In the genomic region with DNA sequence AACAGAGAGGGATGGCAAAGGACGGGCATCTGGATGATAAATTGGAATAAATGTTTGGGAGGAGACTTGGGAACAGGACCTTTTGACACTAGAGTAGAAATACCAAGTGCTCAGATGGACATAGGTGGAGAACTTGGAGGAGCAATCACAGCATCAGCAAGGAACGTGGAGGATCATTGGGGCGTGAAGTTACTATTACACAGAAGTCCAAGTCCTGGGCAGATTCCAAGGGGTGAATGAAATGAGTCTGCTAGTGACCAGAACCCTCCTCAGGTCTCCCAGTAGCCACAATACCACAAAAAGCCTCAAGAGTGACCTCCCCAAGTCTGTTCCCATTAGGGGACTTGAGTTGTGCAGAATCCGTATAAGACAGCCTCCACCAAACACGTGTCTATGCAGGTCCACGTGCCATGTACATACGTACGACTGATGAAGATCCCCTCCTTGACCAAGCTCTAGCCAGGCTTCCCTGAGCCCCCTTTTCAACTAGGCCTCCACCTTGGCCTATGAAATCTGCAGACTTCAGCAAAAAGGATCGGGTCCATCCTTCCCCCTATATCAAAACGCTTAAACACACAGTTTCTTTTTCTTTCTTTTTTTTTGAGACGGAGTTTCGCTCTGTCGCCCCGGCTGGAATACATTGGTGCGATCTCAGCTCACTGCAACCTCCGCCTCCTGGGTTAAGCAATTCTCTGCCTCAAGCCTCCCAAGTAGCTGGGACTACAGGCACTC, we compare ENCODE assay signal across 17 cellular contexts. TPM values are rescaled to one million over a fixed set of nuclear protein-coding genes. Genes with fewer than 3 reads are reported as not detected.
DNase-seq lines count a peak whose midpoint lies in the region; ATAC-seq and TF ChIP-seq lines count a peak whose summit lies in the region.
"Had no signal": no experiment of that assay in that cellular context is flagged by ENCODE, and none has a peak within 500 bp of the region (broad histone marks: within the 10 kb centered on the region; RNA-seq: fewer than 3 reads in every experiment).

No MANE protein-coding gene starts in this region.

- no peak overlapping the region for H3K9ac ChIP-seq in mesenchymal stem cell (ENCODE audit: low read length)

- peak overlapping the region; percentile 71 for H2AK5ac ChIP-seq in mesenchymal stem cell (ENCODE audit: low read length, severe bottlenecking)

- H3K18ac ChIP-seq in mesenchymal stem cell (ENCODE audit: low read depth in 1 of 2, low read length in 2 of 2): no peak overlapping the region

- H3K27ac Mint-ChIP-seq in activated T-cell treated with anti-CD3 and anti-CD28 coated beads, Interleukin-2, amount 50 U/mL, for 24 hours: peak overlapping the region; percentile 31
- peak overlapping the region; percentile 9 for H3K27ac Mint-ChIP-seq in activated CD4-positive, alpha-beta memory T cell treated with anti-CD3 and anti-CD28 coated beads for 36 hours
- H3K27ac Mint-ChIP-seq: endodermal cell, progenitor cell of endocrine pancreas had no signal

- TF ChIP-seq POLR2A in uterus (IDR thresholded peaks at IDR 0.05): no peak

- H3K9me3 Mint-ChIP-seq in activated T-cell treated with anti-CD3 and anti-CD28 coated beads, Interleukin-2, amount 50 U/mL, for 24 hours: no peaks in the 10 kb centered on the region
- H3K9me3 Mint-ChIP-seq in activated CD4-positive, alpha-beta memory T cell treated with anti-CD3 and anti-CD28 coated beads for 36 hours: no peaks in the 10 kb centered on the region
- H3K9me3 Mint-ChIP-seq: endodermal cell; stimulated activated naive CD8-positive, alpha-beta T cell treated with anti-CD3 and anti-CD28 coated beads, Interleukin-15, amount 100 ng/mL, for 72 hours had no signal

- peaks cover 0 to 4% of the 10 kb centered on the region in 2 experiments for H3K36me3 ChIP-seq in mesenchymal stem cell (ENCODE audit: control insufficient read depth in 1 of 2, insufficient read depth in 2 of 2, low read depth in 1 of 2, low read length in 2 of 2)
- H3K36me3 ChIP-seq in uterus: no peaks in the 10 kb centered on the region

- peak overlapping the region in 1 of 2 experiments; percentile 38 for H2BK12ac ChIP-seq in mesenchymal stem cell (ENCODE audit: low read length in 2 of 2)

- no peak overlapping the region for H2BK5ac ChIP-seq in mesenchymal stem cell (ENCODE audit: low read depth, low read length, poor library complexity, severe bottlenecking)

- H3K4ac ChIP-seq in mesenchymal stem cell (ENCODE audit: low read depth in 1 of 2, low read length in 2 of 2): no peak overlapping the region

- intact Hi-C loops in activated CD4-positive, alpha-beta memory T cell treated with anti-CD3 and anti-CD28 coated beads for 36 hours (cut with micrococcal nuclease): loop anchor here (5.0 kb wide), 1 partner anchor 131 kb away; the partner anchor contains the start of gene COIL
- intact Hi-C loops in uterus (cut with DNase I; ENCODE audit: low total_unique reads): loop anchor here (5.0 kb wide), 1 partner anchor 111 kb away; no protein-coding TSS in a partner anchor

- H2AFZ ChIP-seq in mesenchymal stem cell (ENCODE audit: low read depth, low read length): no peak overlapping the region

- peak overlapping the region; percentile 83 for H3K4me3 Mint-ChIP-seq in activated T-cell treated with anti-CD3 and anti-CD28 coated beads, Interleukin-2, amount 50 U/mL, for 24 hours
- peak overlapping the region; percentile 71 for H3K4me3 Mint-ChIP-seq in activated CD4-positive, alpha-beta memory T cell treated with anti-CD3 and anti-CD28 coated beads for 36 hours

- H3K27me3 ChIP-seq in mesenchymal stem cell (ENCODE audit: control insufficient read depth in 1 of 2, insufficient read depth in 1 of 2, low read length in 2 of 2): no peaks in the 10 kb centered on the region
- H3K27me3 ChIP-seq in uterus: no peaks in the 10 kb centered on the region
- H3K27me3 ChIP-seq: SJSA1, spleen had no signal

- H2BK120ac ChIP-seq in mesenchymal stem cell (ENCODE audit: low read depth, low read length): no peak overlapping the region

- no peak overlapping the region for H2BK15ac ChIP-seq in mesenchymal stem cell (ENCODE audit: low read depth, poor library complexity, severe bottlenecking)

- POLR2A ChIA-PET in activated CD4-positive, alpha-beta memory T cell treated with anti-CD3 and anti-CD28 coated beads for 36 hours (lab: Charles Lee): no interaction called here

- no peak overlapping the region for H3K4me2 ChIP-seq in mesenchymal stem cell (ENCODE audit: low read length, poor library complexity, severe bottlenecking)

- no peak for TF ChIP-seq CTCF in uterus (IDR thresholded peaks at IDR 0.05)

- H3K4me3 ChIP-seq in mesenchymal stem cell (ENCODE audit: insufficient read depth in 1 of 2, low read depth in 1 of 2, low read length in 2 of 2) (no peak overlapping the region), uterus (no peak overlapping the region)

- ATAC-seq in GM19351 (IDR thresholded peaks at IDR 0.05; ENCODE audit: unreplicated experiment): no peak
- ATAC-seq: left lung; stimulated activated naive CD8-positive, alpha-beta T cell treated with anti-CD3 and anti-CD28 coated beads, Interleukin-15, amount 100 ng/mL, for 72 hours had no signal

- CTCF ChIA-PET in activated CD4-positive, alpha-beta memory T cell treated with anti-CD3 and anti-CD28 coated beads for 36 hours (lab: Charles Lee): interaction anchor here (2.1 kb wide), 1 partner anchor 12 kb away, joined by 16 read pairs; no protein-coding TSS in a partner anchor

- H3K9me3 ChIP-seq in mesenchymal stem cell (ENCODE audit: control insufficient read depth, low read length): no peaks in the 10 kb centered on the region
- no peaks in the 10 kb centered on the region for H3K9me3 ChIP-seq in uterus
- H3K9me3 ChIP-seq: left lung, spleen had no signal

- H3K79me1 ChIP-seq in mesenchymal stem cell (replicated peaks; ENCODE audit: low read length, poor library complexity, severe bottlenecking): peaks cover 26% of the 10 kb centered on the region

- H4K8ac ChIP-seq in mesenchymal stem cell (ENCODE audit: low read length): no peak overlapping the region

- no peak overlapping the region for H4K91ac ChIP-seq in mesenchymal stem cell (ENCODE audit: low read length)

- in situ Hi-C loops in Caki2 (cut with HindIII; ENCODE audit: low pct_unique_long_range_greater_than_20kb, low sequenced_read_pairs): no loop called here

- H3K27ac ChIP-seq in mesenchymal stem cell (ENCODE audit: low read length, poor library complexity, severe bottlenecking) (no peak overlapping the region), uterus (no peak overlapping the region)
- H3K27ac ChIP-seq: left lung, SJSA1 had no signal

- 98% methylated on average over 15 of the region's 16 CpGs for WGBS in mesenchymal stem cell

- peaks cover 49% of the 10 kb centered on the region for H3K4me1 Mint-ChIP-seq in activated T-cell treated with anti-CD3 and anti-CD28 coated beads, Interleukin-2, amount 50 U/mL, for 24 hours (ENCODE audit: low read depth)
- H3K4me1 Mint-ChIP-seq in activated CD4-positive, alpha-beta memory T cell treated with anti-CD3 and anti-CD28 coated beads for 36 hours (ENCODE audit: low read depth): peaks cover 34% of the 10 kb centered on the region

- DNase-seq in activated T-cell treated with anti-CD3 and anti-CD28 coated beads, Interleukin-2, amount 50 U/mL, for 24 hours: no peak
- DNase-seq in activated T-cell treated with anti-CD3 and anti-CD28 coated beads, Interleukin-2, amount 50 U/mL, for 48 hours: no peak
- peak; percentile 52 for DNase-seq in Caki2 (ENCODE audit: low read depth)
- no peak for DNase-seq in activated CD4-positive, alpha-beta memory T cell treated with anti-CD3 and anti-CD28 coated beads for 36 hours
- no peak for DNase-seq in mesenchymal stem cell
- no peak for DNase-seq in uterus
- DNase-seq in putamen (ENCODE audit: low spot score): no peak
- DNase-seq: amniotic stem cell; cerebellar nuclear complex; endodermal cell; left lung; OCI-M1; spleen; stimulated activated naive CD8-positive, alpha-beta T cell treated with anti-CD3 and anti-CD28 coated beads, Interleukin-15, amount 100 ng/mL, for 72 hours had no signal

- peaks cover 25% of the 10 kb centered on the region for H3K4me1 ChIP-seq in mesenchymal stem cell (ENCODE audit: control insufficient read depth, insufficient read depth, low read depth, low read length)
- H3K4me1 ChIP-seq in uterus: peaks cover 4 to 8% of the 10 kb centered on the region in 2 donors

- no peaks in the 10 kb centered on the region for H3K27me3 Mint-ChIP-seq in activated T-cell treated with anti-CD3 and anti-CD28 coated beads, Interleukin-2, amount 50 U/mL, for 24 hours
- no peaks in the 10 kb centered on the region for H3K27me3 Mint-ChIP-seq in activated CD4-positive, alpha-beta memory T cell treated with anti-CD3 and anti-CD28 coated beads for 36 hours
- H3K27me3 Mint-ChIP-seq: stimulated activated naive CD8-positive, alpha-beta T cell treated with anti-CD3 and anti-CD28 coated beads, Interleukin-15, amount 100 ng/mL, for 72 hours had no signal

- peaks cover 61% of the 10 kb centered on the region for H3K36me3 Mint-ChIP-seq in activated T-cell treated with anti-CD3 and anti-CD28 coated beads, Interleukin-2, amount 50 U/mL, for 24 hours (ENCODE audit: low read depth)
- peaks cover 26% of the 10 kb centered on the region for H3K36me3 Mint-ChIP-seq in activated CD4-positive, alpha-beta memory T cell treated with anti-CD3 and anti-CD28 coated beads for 36 hours

- H3K14ac ChIP-seq in mesenchymal stem cell (ENCODE audit: low read length in 2 of 2): no peak overlapping the region

- H3K23ac ChIP-seq in mesenchymal stem cell (ENCODE audit: low read length in 2 of 2): peak overlapping the region in 1 of 2 experiments; percentile 38

RNA-seq across cellular contexts. Expression of gene C17orf67, which starts 2.2 kb away (rescaled TPM):
- 3.2 and 3.5 TPM in 2 replicates for total RNA-seq in Caki2 (2014; rRNA removed; shearing (Covaris generic); ENCODE audit: low replicate concordance)
- total RNA-seq in activated CD4-positive, alpha-beta memory T cell treated with anti-CD3 and anti-CD28 coated beads for 36 hours: 1 to 10 TPM; 3.6 to 3.9 TPM
- polyA plus RNA-seq in mesenchymal stem cell (2013, experiment 1 of 2): 1.4 TPM
- polyA plus RNA-seq in mesenchymal stem cell (2013, experiment 2 of 2): 1.3 TPM
- 10 to 100 TPM in 1 of 4 donors, 1 to 10 TPM in 2, not detected in 1; 1.4 to 27.4 (median 9.4) TPM for total RNA-seq in uterus

RNA-seq across cellular contexts. Expression of gene DGKE, which starts 2.4 kb away (rescaled TPM):
- total RNA-seq in Caki2 (2014; rRNA removed; shearing (Covaris generic); ENCODE audit: low replicate concordance): 0.12 and 8.7 TPM in 2 replicates
- 10 to 100 TPM; 23.3 to 25.6 TPM for total RNA-seq in activated CD4-positive, alpha-beta memory T cell treated with anti-CD3 and anti-CD28 coated beads for 36 hours
- polyA plus RNA-seq in mesenchymal stem cell (2013, experiment 1 of 2): 4.3 TPM
- polyA plus RNA-seq in mesenchymal stem cell (2013, experiment 2 of 2): 4.3 TPM
- total RNA-seq in uterus: 10 to 100 TPM; 14.4 to 31.2 (median 23.1) TPM
